ENCODE assay signal across 13 cellular contexts in the genomic region with DNA sequence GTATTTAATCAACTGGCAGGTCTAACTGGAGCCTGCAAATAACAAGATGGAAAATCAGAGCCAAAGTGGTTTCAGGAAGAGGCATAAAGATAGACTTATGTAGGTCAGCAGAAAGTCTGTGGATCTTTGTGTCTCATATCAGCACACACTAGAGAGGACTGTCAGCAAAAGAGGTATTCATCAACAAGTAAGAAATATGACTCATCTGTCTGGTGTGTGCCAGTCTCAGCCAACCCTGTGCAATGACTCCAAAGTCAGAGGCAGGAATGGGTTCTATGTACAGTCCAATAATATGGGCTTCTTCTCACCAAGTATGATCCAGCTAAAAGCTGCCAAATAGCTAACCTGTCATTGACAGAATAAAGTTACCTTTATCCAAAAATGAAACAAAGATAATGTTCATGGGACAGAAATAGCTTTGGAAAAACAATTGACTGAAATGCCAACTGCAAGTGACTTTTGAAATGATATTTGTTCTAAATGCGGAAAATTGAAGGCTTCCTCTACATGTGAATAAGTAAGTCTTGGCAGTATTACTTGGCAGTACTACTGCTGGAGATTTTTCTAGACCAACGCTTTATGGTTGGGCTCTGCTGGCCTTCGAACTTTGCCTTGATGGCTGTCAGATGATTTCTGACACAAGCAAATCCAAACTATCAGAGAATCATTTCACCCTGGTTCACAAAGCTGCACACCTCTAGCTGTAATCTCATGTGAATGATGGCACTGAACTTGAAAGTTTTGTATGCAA.
DNase-seq lines count a peak whose midpoint lies in the region; ATAC-seq, FAIRE-seq and TF ChIP-seq lines count a peak whose summit lies in the region.
"Had no signal": no experiment of that assay in that cellular context is flagged by ENCODE, and none has a peak within 500 bp of the region (broad histone marks: within the 10 kb centered on the region; RNA-seq: fewer than 3 reads in every experiment).

No MANE protein-coding gene starts in this region.

- no peak overlapping the region for H3K27ac Mint-ChIP-seq in stimulated activated naive CD8-positive, alpha-beta T cell treated with anti-CD3 and anti-CD28 coated beads, Interleukin-15, amount 100 ng/mL, for 72 hours
- H3K27ac Mint-ChIP-seq in activated T-cell treated with anti-CD3 and anti-CD28 coated beads, Interleukin-2, amount 50 U/mL, for 72 hours = no peak overlapping the region
- H3K27ac Mint-ChIP-seq: activated CD4-positive, alpha-beta T cell treated with anti-CD3 and anti-CD28 coated beads, Interleukin-2, amount 10 ng/mL, durations not matched to agents 24 days and 14 days; activated naive CD8-positive, alpha-beta T cell had no signal

- H3K36me3 ChIP-seq in ACC112 (ENCODE audit: insufficient read depth, low read length) (no peaks in the 10 kb centered on the region), bronchial epithelial cell (ENCODE audit: control insufficient read depth, insufficient read depth, low read length) (no peaks in the 10 kb centered on the region), hepatocyte (replicated peaks; ENCODE audit: insufficient read depth, low read depth) (no peaks in the 10 kb centered on the region)
- H3K36me3 ChIP-seq: gastroesophageal sphincter, SJSA1 had no signal

- FAIRE-seq in bronchial epithelial cell (lab: Jason Lieb, UNC) = peak; percentile 66
- FAIRE-seq: small intestine had no signal

- H3K27me3 ChIP-seq in ACC112 (ENCODE audit: insufficient read depth, low read length) (no peaks in the 10 kb centered on the region), bronchial epithelial cell (ENCODE audit: control insufficient read depth, insufficient read depth, low read length) (no peaks in the 10 kb centered on the region), hepatocyte (no peaks in the 10 kb centered on the region)
- H3K27me3 ChIP-seq: gastroesophageal sphincter, SJSA1 had no signal

- H3K4me3 Mint-ChIP-seq in stimulated activated naive CD8-positive, alpha-beta T cell treated with anti-CD3 and anti-CD28 coated beads, Interleukin-15, amount 100 ng/mL, for 72 hours = no peak overlapping the region
- no peak overlapping the region for H3K4me3 Mint-ChIP-seq in activated T-cell treated with anti-CD3 and anti-CD28 coated beads, Interleukin-2, amount 50 U/mL, for 72 hours
- H3K4me3 Mint-ChIP-seq: activated CD4-positive, alpha-beta T cell treated with anti-CD3 and anti-CD28 coated beads, Interleukin-2, amount 10 ng/mL, durations not matched to agents 24 days and 14 days; activated naive CD8-positive, alpha-beta T cell had no signal

- TF ChIP-seq CTCF in bronchial epithelial cell (IDR thresholded peaks at IDR 0.05; ENCODE audit: insufficient read depth, low read length, severe bottlenecking) (no peak), hepatocyte (IDR thresholded peaks at IDR 0.05; ENCODE audit: poor library complexity) (no peak)

- H3K27ac ChIP-seq in ACC112 (ENCODE audit: low read depth, low read length) (no peak overlapping the region), hepatocyte (peak overlapping the region; percentile 46)
- H3K27ac ChIP-seq: gastroesophageal sphincter, SJSA1 had no signal

- 89% methylated on average over 3 of the region's 3 CpGs for WGBS in hepatocyte (ENCODE audit: low lambda C conversion rate, missing lambda C conversion rate)

- H3K27me3 Mint-ChIP-seq in stimulated activated naive CD8-positive, alpha-beta T cell treated with anti-CD3 and anti-CD28 coated beads, Interleukin-15, amount 100 ng/mL, for 72 hours = no peaks in the 10 kb centered on the region
- no peaks in the 10 kb centered on the region for H3K27me3 Mint-ChIP-seq in activated T-cell treated with anti-CD3 and anti-CD28 coated beads, Interleukin-2, amount 50 U/mL, for 72 hours (ENCODE audit: low read depth)
- H3K27me3 Mint-ChIP-seq: activated CD4-positive, alpha-beta T cell treated with anti-CD3 and anti-CD28 coated beads, Interleukin-2, amount 10 ng/mL, durations not matched to agents 24 days and 14 days; activated naive CD8-positive, alpha-beta T cell had no signal

- DNase-seq in LoVo (ENCODE audit: low spot score) (peak; percentile 43), bronchial epithelial cell (ENCODE audit: low read depth) (peak; percentile 81), hepatocyte (ENCODE audit: low spot score) (peak; percentile 28)
- no peak for DNase-seq in stimulated activated naive CD8-positive, alpha-beta T cell treated with anti-CD3 and anti-CD28 coated beads, Interleukin-15, amount 100 ng/mL, for 72 hours
- DNase-seq in activated T-cell treated with anti-CD3 and anti-CD28 coated beads, Interleukin-2, amount 50 U/mL, for 72 hours = no peak
- DNase-seq: activated CD4-positive, alpha-beta T cell treated with anti-CD3 and anti-CD28 coated beads, Interleukin-2, amount 10 ng/mL, durations not matched to agents 24 days and 14 days; small intestine had no signal

- no peaks in the 10 kb centered on the region for H3K9me2 ChIP-seq in hepatocyte (replicated peaks; ENCODE audit: insufficient read depth)

- H3K4me3 ChIP-seq in ACC112 (ENCODE audit: low read depth, low read length) (no peak overlapping the region), bronchial epithelial cell (ENCODE audit: low read depth, low read length) (no peak overlapping the region), hepatocyte (no peak overlapping the region)
- H3K4me3 ChIP-seq: gastroesophageal sphincter, SJSA1 had no signal

- H3K79me2 ChIP-seq in ACC112 (ENCODE audit: control insufficient read depth, insufficient read depth, low read length, unreplicated experiment) (no peaks in the 10 kb centered on the region), hepatocyte (no peaks in the 10 kb centered on the region)

- no peaks in the 10 kb centered on the region for H3K9me3 ChIP-seq in hepatocyte (ENCODE audit: low read depth)
- H3K9me3 ChIP-seq: gastroesophageal sphincter, SJSA1 had no signal

- H3K4me2 ChIP-seq in hepatocyte = no peak overlapping the region

- no peaks in the 10 kb centered on the region for H3K4me1 Mint-ChIP-seq in stimulated activated naive CD8-positive, alpha-beta T cell treated with anti-CD3 and anti-CD28 coated beads, Interleukin-15, amount 100 ng/mL, for 72 hours
- H3K4me1 Mint-ChIP-seq in activated T-cell treated with anti-CD3 and anti-CD28 coated beads, Interleukin-2, amount 50 U/mL, for 72 hours (ENCODE audit: low read depth) = no peaks in the 10 kb centered on the region
- H3K4me1 Mint-ChIP-seq: activated CD4-positive, alpha-beta T cell treated with anti-CD3 and anti-CD28 coated beads, Interleukin-2, amount 10 ng/mL, durations not matched to agents 24 days and 14 days had no signal

- H4K20me1 ChIP-seq in hepatocyte (ENCODE audit: insufficient read depth, poor library complexity, severe bottlenecking) = no peaks in the 10 kb centered on the region

- peak overlapping the region; percentile 77 for H2AFZ ChIP-seq in ACC112 (ENCODE audit: low read length, unreplicated experiment)
- H2AFZ ChIP-seq in hepatocyte = no peak overlapping the region

- no peaks in the 10 kb centered on the region for H3K36me3 Mint-ChIP-seq in activated T-cell treated with anti-CD3 and anti-CD28 coated beads, Interleukin-2, amount 50 U/mL, for 72 hours (ENCODE audit: insufficient read depth in 2 of 2)
- H3K36me3 Mint-ChIP-seq: activated naive CD8-positive, alpha-beta T cell had no signal

- H3K4me1 ChIP-seq in ACC112 (ENCODE audit: control insufficient read depth, insufficient read depth, low read length, unreplicated experiment) = peaks cover 20% of the 10 kb centered on the region
- H3K4me1 ChIP-seq in hepatocyte (ENCODE audit: insufficient read depth) = no peaks in the 10 kb centered on the region

- no peak for ATAC-seq in stimulated activated naive CD8-positive, alpha-beta T cell treated with anti-CD3 and anti-CD28 coated beads, Interleukin-15, amount 100 ng/mL, for 72 hours
- ATAC-seq in activated T-cell treated with anti-CD3 and anti-CD28 coated beads, Interleukin-2, amount 50 U/mL, for 72 hours (replicated peaks in 1 of 2) = no peak
- ATAC-seq in GM19455 (IDR thresholded peaks at IDR 0.05; ENCODE audit: unreplicated experiment) (no peak), GM19467 (IDR thresholded peaks at IDR 0.05; ENCODE audit: unreplicated experiment) (no peak)
- ATAC-seq: gastroesophageal sphincter had no signal

- peaks cover 0 to 6% of the 10 kb centered on the region in 2 donors for H3K9me3 Mint-ChIP-seq in stimulated activated naive CD8-positive, alpha-beta T cell treated with anti-CD3 and anti-CD28 coated beads, Interleukin-15, amount 100 ng/mL, for 72 hours
- H3K9me3 Mint-ChIP-seq in activated T-cell treated with anti-CD3 and anti-CD28 coated beads, Interleukin-2, amount 50 U/mL, for 72 hours = peaks cover 0 to 4% of the 10 kb centered on the region in 2 donors
- H3K9me3 Mint-ChIP-seq: activated CD4-positive, alpha-beta T cell treated with anti-CD3 and anti-CD28 coated beads, Interleukin-2, amount 10 ng/mL, durations not matched to agents 24 days and 14 days had no signal

Comparison
In these comparisons a context has a peak if more than half of its experiments do, and no peak if none do; other contexts are left out.
1. DNase-seq: peak in LoVo (single experiment), bronchial epithelial cell (single experiment) and hepatocyte (single experiment); none in stimulated activated naive CD8-positive, alpha-beta T cell treated with anti-CD3 and anti-CD28 coated beads, Interleukin-15, amount 100 ng/mL, for 72 hours (0 of 2) and activated T-cell treated with anti-CD3 and anti-CD28 coated beads, Interleukin-2, amount 50 U/mL, for 72 hours (0 of 2).